In genomic region chr3:37546876-37547275, GRCh38 we compare ENCODE assay signal across 9 cellular contexts.
A peak's percentile ranks its signal among the peaks of the same experiment; 100 is the strongest.
DNase-seq lines count a peak whose midpoint lies in the region; ATAC-seq, FAIRE-seq and TF ChIP-seq lines count a peak whose summit lies in the region.
"Had no signal": no experiment of that assay in that cellular context is flagged by ENCODE, and none has a peak within 500 bp of the region (broad histone marks: within the 10 kb centered on the region; RNA-seq: fewer than 3 reads in every experiment).

No MANE protein-coding gene starts in this region.

- peak; percentile 54; the same call in 2 of the 3 replicates for ATAC-seq in DND-41 (ENCODE audit: insufficient read depth, low read depth)
- peak; percentile 79 for ATAC-seq in K562
- peak; percentile 52 to 83 (median 72) for ATAC-seq in right lobe of liver
- ATAC-seq in HG03139 (IDR thresholded peaks at IDR 0.05; ENCODE audit: unreplicated experiment): no peak
- ATAC-seq in GM18520 (IDR thresholded peaks at IDR 0.05; ENCODE audit: unreplicated experiment): no peak

- H3K4me3 ChIP-seq in DND-41 (ENCODE audit: low read depth in 1 of 2, low read length in 2 of 2) (no peak overlapping the region), K562 (no peak overlapping the region), right lobe of liver (no peak overlapping the region), Peyer's patch (no peak overlapping the region)

- POLR2A ChIA-PET in K562 (lab: Yijun Ruan, JAX): interaction anchor here (1.2 to 2.7 kb wide), 3 partner anchors 9 to 12 kb away, joined by 5 to 9 read pairs (median 7); no protein-coding TSS in a partner anchor

- CTCF ChIA-PET in K562 (lab: Yijun Ruan, JAX; ENCODE audit: low intra/inter-chr PET ratio): interaction anchor here (0.7 kb wide), 1 partner anchor 817 kb away, joined by 3 read pairs; no protein-coding TSS in a partner anchor

- H3K27ac ChIP-seq in DND-41 (ENCODE audit: low read length) (no peak overlapping the region), K562 (ENCODE audit: extremely low read depth, low read depth, low read length) (no peak overlapping the region), right lobe of liver (no peak overlapping the region), Peyer's patch (no peak overlapping the region)

- H3K9me1 ChIP-seq in K562 (ENCODE audit: control insufficient read depth, insufficient read depth, low read length): no peaks in the 10 kb centered on the region

- no peaks in the 10 kb centered on the region for H4K20me1 ChIP-seq in DND-41 (ENCODE audit: insufficient read depth, low read length)
- no peaks in the 10 kb centered on the region for H4K20me1 ChIP-seq in K562 (replicated peaks; ENCODE audit: control insufficient read depth, insufficient read depth, low read length)

- in situ Hi-C loops in K562 (cut with MboI): no loop called here

- BruUV-seq in K562 (replicated peaks; lab: Mats Ljungman, UMichigan): no TSS peak

- H3K9ac ChIP-seq in DND-41 (ENCODE audit: low read depth, low read length) (no peak overlapping the region), K562 (ENCODE audit: insufficient read depth in 1 of 2, low read depth in 2 of 2, low read length in 2 of 2) (no peak overlapping the region)

- no peak for TF ChIP-seq EP300 in K562 (IDR thresholded peaks at IDR 0.05; ENCODE audit: low read length)

- H3K9me3 ChIP-seq in DND-41 (ENCODE audit: insufficient read depth, low read length, severe bottlenecking): no peaks in the 10 kb centered on the region
- no peaks in the 10 kb centered on the region for H3K9me3 ChIP-seq in K562 (replicated peaks; ENCODE audit: control insufficient read depth, insufficient read depth, low read depth, low read length)
- H3K9me3 ChIP-seq in right lobe of liver: no peaks in the 10 kb centered on the region
- H3K9me3 ChIP-seq in Peyer's patch: no peaks in the 10 kb centered on the region

- peak; percentile 20 for TF ChIP-seq CTCF in DND-41 (IDR thresholded peaks at IDR 0.05; ENCODE audit: borderline replicate concordance, extremely low read depth, low read length, poor library complexity, severe bottlenecking)
- peak; percentile 13 to 47 (median 38); a peak in 2 of 6 replicates for TF ChIP-seq CTCF in K562 (IDR thresholded peaks at IDR 0.05 in 2 of 3, conservative IDR thresholded peaks at IDR 0.05 in 1 of 3; ENCODE audit: insufficient read depth in 2 of 3, low read depth in 1 of 3, low read length in 3 of 3)
- TF ChIP-seq CTCF in right lobe of liver (IDR thresholded peaks at IDR 0.05): peak in 3 of 4 donors; percentile 5 to 40 (median 29)
- peak in 1 of 6 experiments; percentile 13 for TF ChIP-seq CTCF in Peyer's patch (IDR thresholded peaks at IDR 0.05)

- no peaks in the 10 kb centered on the region for H3K79me2 ChIP-seq in DND-41 (ENCODE audit: insufficient read depth, low read length)
- H3K79me2 ChIP-seq in K562 (ENCODE audit: control insufficient read depth, insufficient read depth, low read length): no peaks in the 10 kb centered on the region

- no peak overlapping the region for H3K4me2 ChIP-seq in DND-41 (ENCODE audit: insufficient read depth, low read length)
- no peak overlapping the region for H3K4me2 ChIP-seq in K562 (ENCODE audit: insufficient read depth, low read length)

- H3K4me1 ChIP-seq in DND-41 (ENCODE audit: insufficient read depth, low read length) (no peaks in the 10 kb centered on the region), K562 (replicated peaks in 1 of 2; ENCODE audit: control insufficient read depth in 2 of 2, insufficient read depth in 2 of 2, low read length in 2 of 2) (peaks cover 3 to 4% of the 10 kb centered on the region in 2 experiments; a peak in 2 of 5 replicates), right lobe of liver (no peaks in the 10 kb centered on the region), Peyer's patch (peaks cover 0 to 13% (median 0%) of the 10 kb centered on the region in 4 donors)

- no peak for DNase-seq in DND-41
- peak; percentile 3 for DNase-seq in HS-27A (ENCODE audit: low read depth)
- DNase-seq in K562 (ENCODE audit: extremely low read depth in 1 of 4, low spot score in 3 of 4): peak in 3 of 4 experiments; percentile 25 to 45 (median 34)
- no peak for DNase-seq in right lobe of liver
- DNase-seq in Peyer's patch: no peak
- no peak for DNase-seq in cortex of kidney (lab: John Stamatoyannopoulos, UW)

- WGBS in K562 (ENCODE audit: insufficient coverage, low coverage, missing lambda C conversion rate): 0% methylated on average over 3 of the region's 3 CpGs
- WGBS in right lobe of liver (ENCODE audit: insufficient coverage, low coverage, low lambda C conversion rate, missing lambda C conversion rate): 16% methylated on average over 3 of the region's 3 CpGs

- FAIRE-seq in K562 (lab: Jason Lieb, UNC): peak; percentile 67
- FAIRE-seq: colon had no signal

- H2AFZ ChIP-seq in DND-41 (ENCODE audit: low read depth, low read length): no peak overlapping the region
- no peak overlapping the region for H2AFZ ChIP-seq in K562 (ENCODE audit: low read depth, low read length)

- H3K27me3 ChIP-seq in DND-41 (ENCODE audit: insufficient read depth, low read length, poor library complexity) (peaks cover 12% of the 10 kb centered on the region), K562 (ENCODE audit: control insufficient read depth in 2 of 2, insufficient read depth in 2 of 2, low read length in 2 of 2) (peaks cover 7 to 13% of the 10 kb centered on the region in 2 experiments; a peak in 4 of 5 replicates), right lobe of liver (no peaks in the 10 kb centered on the region), Peyer's patch (no peaks in the 10 kb centered on the region)

- intact Hi-C loops in K562 (cut with micrococcal nuclease) (no loop called here), right lobe of liver (cut with DNase I) (no loop called here)

- TF ChIP-seq POLR2A in K562 (conservative IDR thresholded peaks at IDR 0.05) (no peak), right lobe of liver (IDR thresholded peaks at IDR 0.05) (no peak), Peyer's patch (IDR thresholded peaks at IDR 0.05) (no peak)

- peak; percentile 13 to 56; a peak in 2 of 4 replicates for TF ChIP-seq RAD21 in K562 (CRISPR knock-in tag; conservative IDR thresholded peaks at IDR 0.05 in 1 of 2, IDR thresholded peaks at IDR 0.05 in 1 of 2)

- H3K36me3 ChIP-seq in DND-41 (ENCODE audit: insufficient read depth, low read length): no peaks in the 10 kb centered on the region
- no peaks in the 10 kb centered on the region for H3K36me3 ChIP-seq in K562 (ENCODE audit: control insufficient read depth, insufficient read depth, low read length)
- H3K36me3 ChIP-seq in right lobe of liver: peaks cover 0 to 2% (median 0%) of the 10 kb centered on the region in 4 donors
- no peaks in the 10 kb centered on the region for H3K36me3 ChIP-seq in Peyer's patch

TF ChIP-seq in K562, 482 proteins besides CTCF, POLR2A, EP300 and RAD21:
- no peak for TF ChIP-seq RBM25 (IDR thresholded peaks at IDR 0.05; ENCODE audit: low read depth, low read length, severe bottlenecking)
- no peak for TF ChIP-seq TRIM24 (IDR thresholded peaks at IDR 0.05)
- no peak for TF ChIP-seq MYNN (IDR thresholded peaks at IDR 0.05)
- no peak for TF ChIP-seq MYNN (CRISPR knock-in tag; IDR thresholded peaks at IDR 0.05)
- TF ChIP-seq NEUROD1 (IDR thresholded peaks at IDR 0.05; ENCODE audit: borderline replicate concordance, low read depth, low read length, partially characterized antibody): no peak
- no peak for TF ChIP-seq ZNF77 (CRISPR knock-in tag; IDR thresholded peaks at IDR 0.05)
- TF ChIP-seq ATF7 (IDR thresholded peaks at IDR 0.05): peak; percentile 67
- TF ChIP-seq MXI1 (IDR thresholded peaks at IDR 0.05; ENCODE audit: low read depth, low read length): no peak
- no peak for TF ChIP-seq MCM2 (IDR thresholded peaks at IDR 0.05; ENCODE audit: low read depth)
- TF ChIP-seq ATF3 (IDR thresholded peaks at IDR 0.05): peak; percentile 57
- no peak for TF ChIP-seq ATF3 (CRISPR knock-in tag; conservative IDR thresholded peaks at IDR 0.05)
- peak; percentile 53; the same call in 1 of the 2 replicates for TF ChIP-seq JUND (IDR thresholded peaks at IDR 0.05; ENCODE audit: borderline replicate concordance, low read depth, low read length)
- peak; percentile 54; the same call in 1 of the 3 replicates for TF ChIP-seq JUND (tag; IDR thresholded peaks at IDR 0.05; ENCODE audit: borderline replicate concordance, low read depth, low read length)
- TF ChIP-seq PHF8 (IDR thresholded peaks at IDR 0.05; ENCODE audit: borderline replicate concordance, low read length): no peak
- TF ChIP-seq CREM (IDR thresholded peaks at IDR 0.05; ENCODE audit: low read depth): peak; percentile 25; the same call in 1 of the 2 replicates
- no peak for TF ChIP-seq ZBTB33 (CRISPR knock-in tag; IDR thresholded peaks at IDR 0.05)

Comparison
In these comparisons a context has a peak if more than half of its experiments do, and no peak if none do; other contexts are left out.
1. ATAC-seq: peak in DND-41 (single experiment), K562 (single experiment) and right lobe of liver (4 of 4); none in HG03139 (single experiment) and GM18520 (single experiment).
2. DNase-seq: peak in HS-27A (single experiment) and K562 (3 of 4); none in DND-41 (single experiment), right lobe of liver (0 of 3), Peyer's patch (0 of 3) and cortex of kidney (single experiment).